In genomic region chr7:154347867-154348266, GRCh38 we compare ENCODE assay signal across 27 cellular contexts.
"Had no signal": no experiment of that assay in that cellular context is flagged by ENCODE, and none has a peak within 500 bp of the region (broad histone marks: within the 10 kb centered on the region; RNA-seq: fewer than 3 reads in every experiment).

No MANE protein-coding gene starts in this region.

- H3K27me3 ChIP-seq: MG63, SJCRH30 had no signal

- DNase-seq: Kasumi-1, KG1, MG63, NCI-H1092 treated with DMSO at 0.1 percent for 48 hours, NCI-H1417, NCI-H146, NCI-H1694, NCI-H187, NCI-H2029 treated with DMSO at 0.1 percent for 48 hours, NCI-H2081 treated with DMSO at 0.1 percent for 48 hours, NCI-H2171, NCI-H226, NCI-H446 treated with DMSO at 0.1 percent for 48 hours, NCI-H510A, NCI-H524, NCI-H526 treated with DMSO at 0.1 percent for 48 hours, NCI-H774, PC-9, SHP77, SIG-M5, SJCRH30, T-cell had no signal

- H3K4me3 ChIP-seq: MG63, PC-9, SJCRH30, SK-N-MC had no signal

- H3K27ac ChIP-seq: PC-9, RWPE1, SJCRH30, SK-N-MC had no signal

- H3K9me3 ChIP-seq: MG63, SJCRH30 had no signal

- H3K36me3 ChIP-seq: MG63, SJCRH30 had no signal

- ATAC-seq: Panc1, Right ventricle myocardium inferior, SK-N-SH treated with all-trans-retinoic acid at 6 μM for 48 hours, T-cell had no signal

- H3K4me1 ChIP-seq: SJCRH30 had no signal
